13 cellular contexts compared by ENCODE assay signal in genomic region chr1:232047473-232047872, GRCh38.
DNase-seq lines count a peak whose midpoint lies in the region; ATAC-seq and TF ChIP-seq lines count a peak whose summit lies in the region.
"Had no signal": no experiment of that assay in that cellular context is flagged by ENCODE, and none has a peak within 500 bp of the region (broad histone marks: within the 10 kb centered on the region; RNA-seq: fewer than 3 reads in every experiment).

No MANE protein-coding gene starts in this region.

- no peaks in the 10 kb centered on the region for H3K9me2 ChIP-seq in GM23248 (ENCODE audit: insufficient read depth)

- no peaks in the 10 kb centered on the region for H4K20me1 ChIP-seq in GM23248 (ENCODE audit: insufficient read depth)

- WGBS in mesendoderm (ENCODE audit: extremely low coverage, insufficient coverage, low lambda C conversion rate), result no CpG with 5 or more reads among the region's 2 CpGs
- WGBS in GM23248 (ENCODE audit: low coverage in 1 of 2, low lambda C conversion rate in 2 of 2, missing lambda C conversion rate in 2 of 2), 2 experiments, result 49 to 61% methylated on average over 2 of the region's 2 CpGs

- no peaks in the 10 kb centered on the region for H3K79me1 ChIP-seq in mesendoderm (ENCODE audit: low read length)

- no peak overlapping the region for H4K8ac ChIP-seq in mesendoderm (ENCODE audit: low read depth, low read length)

- in situ Hi-C loops in astrocyte of the cerebellum (cut with HindIII; ENCODE audit: low sequenced_read_pairs), result no loop called here
- in situ Hi-C loops in GM23248 (cut with MboI), result no loop called here

- no peak overlapping the region for H3K56ac ChIP-seq in mesendoderm (ENCODE audit: low read length)

- ATAC-seq in HG03139 (IDR thresholded peaks at IDR 0.05; ENCODE audit: unreplicated experiment), result no peak
- ATAC-seq in GM21576 (IDR thresholded peaks at IDR 0.05; ENCODE audit: unreplicated experiment), result no peak
- ATAC-seq: T-cell had no signal

- H3K4me1 ChIP-seq in mesendoderm (ENCODE audit: control insufficient read depth, low read depth, low read length) (peaks cover 4% of the 10 kb centered on the region), GM23248 (ENCODE audit: insufficient read depth) (no peaks in the 10 kb centered on the region)
- H3K4me1 ChIP-seq: parathyroid adenoma, tibial artery had no signal

- H3K4me2 ChIP-seq in mesendoderm (ENCODE audit: low read length) (no peak overlapping the region), GM23248 (ENCODE audit: unreplicated experiment) (no peak overlapping the region)

- no peaks in the 10 kb centered on the region for H3K36me3 ChIP-seq in mesendoderm (ENCODE audit: control insufficient read depth, insufficient read depth, low read length)
- no peaks in the 10 kb centered on the region for H3K36me3 ChIP-seq in GM23248 (ENCODE audit: low read depth)
- H3K36me3 ChIP-seq: tibial artery had no signal

- TF ChIP-seq CTCF in astrocyte of the cerebellum (IDR thresholded peaks at IDR 0.05; ENCODE audit: low read depth, low read length, missing control alignments), result peak; percentile 28

- no peak overlapping the region for H3K18ac ChIP-seq in mesendoderm (ENCODE audit: low read length)

- no peak overlapping the region for H2AK5ac ChIP-seq in mesendoderm (ENCODE audit: low read length)

- H3K79me2 ChIP-seq in mesendoderm (ENCODE audit: control insufficient read depth, insufficient read depth, low read length), result no peaks in the 10 kb centered on the region
- H3K79me2 ChIP-seq in GM23248 (ENCODE audit: insufficient read depth), result no peaks in the 10 kb centered on the region
- H3K79me2 ChIP-seq: parathyroid adenoma had no signal

- no peak overlapping the region for H3K23ac ChIP-seq in mesendoderm (ENCODE audit: low read length)

- H3K9ac ChIP-seq in mesendoderm (ENCODE audit: low read length), result no peak overlapping the region
- no peak overlapping the region for H3K9ac ChIP-seq in GM23248
- H3K9ac ChIP-seq: parathyroid adenoma had no signal

- no peak overlapping the region for H4K5ac ChIP-seq in mesendoderm (ENCODE audit: low read length)

- H2BK5ac ChIP-seq in mesendoderm (ENCODE audit: low read length), result no peak overlapping the region

- H3K27me3 ChIP-seq in mesendoderm (ENCODE audit: insufficient read depth, low read length, poor library complexity) (no peaks in the 10 kb centered on the region), GM23248 (replicated peaks; ENCODE audit: insufficient read depth) (no peaks in the 10 kb centered on the region)
- H3K27me3 ChIP-seq: tibial artery had no signal

- H3K9me3 ChIP-seq in GM23248 (ENCODE audit: low read depth), result no peaks in the 10 kb centered on the region
- H3K9me3 ChIP-seq: tibial artery had no signal

- H3K4ac ChIP-seq in mesendoderm (ENCODE audit: low read depth, low read length), result no peak overlapping the region

- H3K27ac ChIP-seq in mesendoderm (ENCODE audit: low read depth, low read length) (no peak overlapping the region), GM23248 (no peak overlapping the region)
- H3K27ac ChIP-seq: parathyroid adenoma, tibial artery had no signal

- DNase-seq in ELR (ENCODE audit: low read depth), result peak; percentile 4
- DNase-seq in Jurkat, Clone E6-1 (ENCODE audit: low read depth, low spot score), result peak; percentile 3
- DNase-seq in astrocyte of the cerebellum (ENCODE audit: low read depth), result no peak
- peak; percentile 43 for DNase-seq in mesendoderm
- DNase-seq in GM23248, result no peak
- DNase-seq: activated CD4-positive, alpha-beta T cell treated with anti-CD3 and anti-CD28 coated beads, Interleukin-2, amount 50 U/mL, for 1 hour; hypothalamus; NCI-H1417 treated with DMSO at 0.1 percent for 48 hours; T-cell; tibial artery had no signal

- no peak overlapping the region for H2BK15ac ChIP-seq in mesendoderm (replicated peaks; ENCODE audit: low read depth)

- no peak overlapping the region for H3K4me3 ChIP-seq in Jurkat, Clone E6-1 (ENCODE audit: low read length)
- H3K4me3 ChIP-seq in astrocyte of the cerebellum (ENCODE audit: low read depth, low read length) (no peak overlapping the region), mesendoderm (ENCODE audit: low read length) (no peak overlapping the region), GM23248 (no peak overlapping the region)
- H3K4me3 ChIP-seq: tibial artery had no signal

- no peaks in the 10 kb centered on the region for H3F3A ChIP-seq in GM23248 (ENCODE audit: insufficient read depth)

- H2BK120ac ChIP-seq in mesendoderm (ENCODE audit: low read depth, low read length), result no peak overlapping the region

- H2AFZ ChIP-seq in GM23248, result no peak overlapping the region
- H2AFZ ChIP-seq: parathyroid adenoma had no signal

Comparison
In these comparisons a context has a peak if more than half of its experiments do, and no peak if none do; other contexts are left out.
1. DNase-seq: peak in ELR (single experiment), Jurkat, Clone E6-1 (single experiment) and mesendoderm (single experiment); none in astrocyte of the cerebellum (single experiment) and GM23248 (single experiment).